Comparison of ENCODE assay signal across 8 cellular contexts in the genomic region with DNA sequence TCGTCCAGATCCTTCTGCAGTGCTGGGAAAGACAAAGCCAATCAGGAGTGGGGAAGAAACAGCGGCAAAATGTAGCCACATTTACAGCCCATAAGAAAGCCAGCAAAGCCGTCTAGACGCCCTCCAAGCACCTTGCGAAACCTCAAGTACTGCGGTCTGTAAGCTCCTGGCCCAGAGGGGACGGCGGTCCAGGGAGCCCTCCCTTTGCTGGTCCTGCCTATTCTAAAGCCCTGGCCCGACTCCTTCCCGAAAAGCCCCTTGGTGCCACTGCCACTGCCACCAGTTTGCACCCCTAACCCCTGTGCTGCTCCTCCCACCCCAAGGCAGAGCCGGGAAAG. TPM values are rescaled to one million over a fixed set of nuclear protein-coding genes. Genes with fewer than 3 reads are reported as not detected.
DNase-seq lines count a peak whose midpoint lies in the region; ATAC-seq, FAIRE-seq and TF ChIP-seq lines count a peak whose summit lies in the region.

No MANE protein-coding gene starts in this region.

- intact Hi-C loops in GM12878 (cut with micrococcal nuclease; ENCODE audit: unreplicated experiment) (no loop called here), vagina (cut with DNase I) (no loop called here)

- H3K36me3 ChIP-seq in GM12878 (ENCODE audit: control insufficient read depth in 2 of 2, insufficient read depth in 2 of 2, low read length in 1 of 2): peaks cover 0 to 16% of the 10 kb centered on the region in 2 experiments; a peak in 3 of 4 replicates
- peaks cover 0 to 27% of the 10 kb centered on the region in 2 donors for H3K36me3 ChIP-seq in vagina

- FAIRE-seq in GM12878 (lab: Jason Lieb, UNC) (no peak), GM12891 (lab: Jason Lieb, UNC) (no peak), GM12892 (lab: Jason Lieb, UNC) (no peak)

- H3K9me3 Mint-ChIP-seq in stimulated activated naive CD8-positive, alpha-beta T cell treated with anti-CD3 and anti-CD28 coated beads, Interleukin-15, Interleukin-2, amounts not matched to agents 100 ng/mL and 50 ng/mL, for 24 hours: no peaks in the 10 kb centered on the region
- no peaks in the 10 kb centered on the region for H3K9me3 Mint-ChIP-seq in memory B cell

- H3K27me3 ChIP-seq in GM12878 (replicated peaks in 1 of 2; ENCODE audit: control insufficient read depth in 2 of 2, insufficient read depth in 2 of 2, low read length in 1 of 2): no peaks in the 10 kb centered on the region
- H3K27me3 ChIP-seq in vagina: no peaks in the 10 kb centered on the region

- POLR2A ChIA-PET in GM12878 (lab: Charles Lee): interaction anchor here (1.5 kb wide), 1 partner anchor 19 kb away, joined by 4 read pairs; no protein-coding TSS in a partner anchor

- H3K27ac ChIP-seq in GM12878 (ENCODE audit: control insufficient read depth, insufficient read depth) (peak overlapping the region; percentile 50; the same call in 1 of the 2 replicates), vagina (peak overlapping the region; percentile 63)

- RAD21 ChIA-PET in GM12878 (lab: Charles Lee; ENCODE audit: unreplicated experiment): no interaction called here

- H3K4me3 Mint-ChIP-seq in stimulated activated naive CD8-positive, alpha-beta T cell treated with anti-CD3 and anti-CD28 coated beads, Interleukin-15, Interleukin-2, amounts not matched to agents 100 ng/mL and 50 ng/mL, for 24 hours: peak overlapping the region; percentile 88
- peak overlapping the region; percentile 90 for H3K4me3 Mint-ChIP-seq in memory B cell

- no peak for DNase-seq in stimulated activated naive CD8-positive, alpha-beta T cell treated with anti-CD3 and anti-CD28 coated beads, Interleukin-15, Interleukin-2, amounts not matched to agents 100 U/mL and 50 U/mL, for 24 hours
- DNase-seq in GM12878 (ENCODE audit: low read depth, low spot score): no peak
- no peak for DNase-seq in memory B cell (ENCODE audit: low spot score in 2 of 2)
- no peak for DNase-seq in vagina (ENCODE audit: extremely low spot score in 2 of 2)
- DNase-seq in GM12891 (ENCODE audit: insufficient read length, low spot score): no peak
- DNase-seq in HPDE6-E6E7 (ENCODE audit: extremely low spot score): no peak
- DNase-seq in GM12892 (ENCODE audit: insufficient read length): no peak

- no peak for TF ChIP-seq EP300 in GM12878 (IDR thresholded peaks at IDR 0.05; ENCODE audit: borderline replicate concordance in 1 of 2, control insufficient read depth in 1 of 2, low read depth in 2 of 2, low read length in 2 of 2)

- H4K20me1 ChIP-seq in GM12878 (ENCODE audit: control insufficient read depth, insufficient read depth): no peaks in the 10 kb centered on the region

- H3K9ac ChIP-seq in GM12878 (ENCODE audit: control insufficient read depth, insufficient read depth, low read length): peak overlapping the region; percentile 81

- peaks cover 39% of the 10 kb centered on the region for H3K36me3 Mint-ChIP-seq in stimulated activated naive CD8-positive, alpha-beta T cell treated with anti-CD3 and anti-CD28 coated beads, Interleukin-15, Interleukin-2, amounts not matched to agents 100 ng/mL and 50 ng/mL, for 24 hours (ENCODE audit: low read depth)
- H3K36me3 Mint-ChIP-seq in memory B cell: peaks cover 6% of the 10 kb centered on the region

- peaks cover 11% of the 10 kb centered on the region for H3K4me1 Mint-ChIP-seq in stimulated activated naive CD8-positive, alpha-beta T cell treated with anti-CD3 and anti-CD28 coated beads, Interleukin-15, Interleukin-2, amounts not matched to agents 100 ng/mL and 50 ng/mL, for 24 hours (ENCODE audit: low read depth)
- peaks cover 13% of the 10 kb centered on the region for H3K4me1 Mint-ChIP-seq in memory B cell

- H3K4me3 ChIP-seq in GM12878 (peak overlapping the region; percentile 70), vagina (peak overlapping the region; percentile 71 to 86)

- H3K27me3 Mint-ChIP-seq in stimulated activated naive CD8-positive, alpha-beta T cell treated with anti-CD3 and anti-CD28 coated beads, Interleukin-15, Interleukin-2, amounts not matched to agents 100 ng/mL and 50 ng/mL, for 24 hours: no peaks in the 10 kb centered on the region
- H3K27me3 Mint-ChIP-seq in memory B cell: no peaks in the 10 kb centered on the region

- peaks cover 19% of the 10 kb centered on the region for H3K79me2 ChIP-seq in GM12878 (ENCODE audit: control insufficient read depth, insufficient read depth, low read length)

- H3K9me3 ChIP-seq in GM12878 (replicated peaks; ENCODE audit: control insufficient read depth, insufficient read depth, low read length): no peaks in the 10 kb centered on the region
- H3K9me3 ChIP-seq in vagina: no peaks in the 10 kb centered on the region

- BruUV-seq in GM12878 (replicated peaks; lab: Mats Ljungman, UMichigan): no TSS peak

- peak overlapping the region; percentile 63 for H3K27ac Mint-ChIP-seq in stimulated activated naive CD8-positive, alpha-beta T cell treated with anti-CD3 and anti-CD28 coated beads, Interleukin-15, Interleukin-2, amounts not matched to agents 100 ng/mL and 50 ng/mL, for 24 hours
- no peak overlapping the region for H3K27ac Mint-ChIP-seq in memory B cell

- peak overlapping the region; percentile 41; the same call in 1 of the 2 replicates for H2AFZ ChIP-seq in GM12878 (ENCODE audit: control insufficient read depth, low read depth, low read length)

- TF ChIP-seq POLR2A in GM12878 (IDR thresholded peaks at IDR 0.05; ENCODE audit: low read depth, low read length) (no peak), vagina (IDR thresholded peaks at IDR 0.05) (no peak), GM12891 (IDR thresholded peaks at IDR 0.05; ENCODE audit: low read depth, low read length) (no peak), GM12892 (IDR thresholded peaks at IDR 0.05; ENCODE audit: low read depth, low read length) (no peak)

- CTCF ChIA-PET in GM12878 (lab: Yijun Ruan, JAX): no interaction called here

- TF ChIP-seq CTCF in GM12878 (IDR thresholded peaks at IDR 0.05 in 2 of 3, conservative IDR thresholded peaks at IDR 0.05 in 1 of 3; ENCODE audit: control insufficient read depth in 2 of 3, extremely low read depth in 1 of 3, insufficient read depth in 1 of 3, low read depth in 3 of 3, low read length in 3 of 3) (no peak), vagina (IDR thresholded peaks at IDR 0.05) (no peak)

- no peak for TF ChIP-seq RAD21 in GM12878 (IDR thresholded peaks at IDR 0.05; ENCODE audit: insufficient read depth, low read depth, low read length)

- peak overlapping the region; percentile 64 for H3K4me2 ChIP-seq in GM12878 (ENCODE audit: control insufficient read depth, insufficient read depth)

- SMC1A ChIA-PET in GM12878 (lab: Charles Lee; ENCODE audit: uncharacterized antibody, unreplicated experiment): no interaction called here

- WGBS in GM12878 (ENCODE audit: insufficient coverage, insufficient replicate concordance, low lambda C conversion rate, missing lambda C conversion rate): 68% methylated on average over 11 of the region's 11 CpGs

- ATAC-seq in stimulated activated naive CD8-positive, alpha-beta T cell treated with anti-CD3 and anti-CD28 coated beads, Interleukin-15, Interleukin-2, amounts not matched to agents 100 U/mL and 50 U/mL, for 24 hours: no peak
- ATAC-seq in GM12878: no peak
- ATAC-seq in memory B cell (ENCODE audit: low read depth): no peak

- H3K4me1 ChIP-seq in GM12878 (ENCODE audit: control insufficient read depth, insufficient read depth, low read length): peaks cover 6% of the 10 kb centered on the region
- H3K4me1 ChIP-seq in vagina: peaks cover 12% of the 10 kb centered on the region

- in situ Hi-C loops in GM12878 (cut with MboI): no loop called here

RNA-seq across cellular contexts. Expression of gene TOR1A, which starts 1.1 kb away (rescaled TPM):
- total RNA-seq in GM12878 (2013; cell fraction: nucleolus; rRNA removed): 43.7 and 49.9 TPM in 2 replicates
- 27.4 and 28.1 TPM in 2 replicates for total RNA-seq in GM12878 (2014; rRNA removed)
- 28.9 and 29.1 TPM in 2 replicates for total RNA-seq in GM12878 (2014; rRNA removed; fragmentation: Illumina TruSeq; extraction: Trizol)
- total RNA-seq in GM12878 (2021): 31.1 and 34.0 TPM in 2 replicates
- 22.8 TPM for polyA plus RNA-seq in GM12878 (2011; ENCODE audit: low read depth)
- 44.7 and 45.4 TPM in 2 replicates for polyA plus RNA-seq in GM12878 (2011; rRNA removed)
- polyA plus RNA-seq in GM12878 (2011; cell fraction: cytosol; rRNA removed): 43.5 and 44.8 TPM in 2 replicates
- polyA plus RNA-seq in GM12878 (2011; cell fraction: nucleus; rRNA removed): 22.0 and 25.2 TPM in 2 replicates
- 19.4 and 24.6 TPM in 2 replicates for polyA plus RNA-seq in GM12878 (2012)
- 37.4 and 43.1 TPM in 2 replicates for polyA plus RNA-seq in GM12878 (2014; fragmentation: Illumina TruSeq; extraction: Trizol)
- 1 to 10 TPM; 3.2 to 8.0 TPM for polyA plus RNA-seq in GM12878 (2014; fragmentation: Nextera tagmentation; extraction: Ambion mirVana)
- polyA plus RNA-seq in GM12878 (2014; rRNA removed): 43.3 and 45.3 TPM in 2 replicates
- 10 to 100 TPM; 60.7 to 60.8 TPM for polyA plus RNA-seq in GM12878 (2016; fragmentation: Nextera tagmentation; extraction: Ambion mirVana)
- polyA minus RNA-seq in GM12878 (2011; rRNA and poly(A)+ RNA removed): 32.3 and 34.5 TPM in 2 replicates
- 10.9 and 14.2 TPM in 2 replicates for polyA minus RNA-seq in GM12878 (2011; cell fraction: cytosol; rRNA and poly(A)+ RNA removed)
- polyA minus RNA-seq in GM12878 (2011; cell fraction: nucleus; rRNA and poly(A)+ RNA removed): 9.7 and 17.6 TPM in 2 replicates
- 30.0 TPM for total RNA-seq in vagina
- polyA plus RNA-seq in GM12891 (2012; ENCODE audit: low read depth, missing spikeins): 27.1 TPM
- polyA plus RNA-seq in GM12892 (2012; ENCODE audit: missing spikeins): 19.0 TPM

RNA-seq across cellular contexts. Expression of gene C9orf78, which starts 12.3 kb away (rescaled TPM):
- total RNA-seq in GM12878 (2013; cell fraction: nucleolus; rRNA removed): 14.4 and 17.1 TPM in 2 replicates
- 32.6 and 36.7 TPM in 2 replicates for total RNA-seq in GM12878 (2014; rRNA removed)
- 46.2 and 54.6 TPM in 2 replicates for total RNA-seq in GM12878 (2014; rRNA removed; fragmentation: Illumina TruSeq; extraction: Trizol)
- 18.9 and 23.0 TPM in 2 replicates for total RNA-seq in GM12878 (2021)
- 32.0 TPM for polyA plus RNA-seq in GM12878 (2011; ENCODE audit: low read depth)
- polyA plus RNA-seq in GM12878 (2011; rRNA removed): 41.8 and 60.7 TPM in 2 replicates
- 20.5 and 23.6 TPM in 2 replicates for polyA plus RNA-seq in GM12878 (2011; cell fraction: cytosol; rRNA removed)
- polyA plus RNA-seq in GM12878 (2011; cell fraction: nucleus; rRNA removed): 6.5 and 9.3 TPM in 2 replicates
- 24.9 and 32.2 TPM in 2 replicates for polyA plus RNA-seq in GM12878 (2012)
- 52.4 and 53.3 TPM in 2 replicates for polyA plus RNA-seq in GM12878 (2014; fragmentation: Illumina TruSeq; extraction: Trizol)
- 10 to 100 TPM; 28.6 to 60.9 TPM for polyA plus RNA-seq in GM12878 (2014; fragmentation: Nextera tagmentation; extraction: Ambion mirVana)
- 37.5 and 40.0 TPM in 2 replicates for polyA plus RNA-seq in GM12878 (2014; rRNA removed)
- 10 to 100 TPM; 56.9 to 59.0 TPM for polyA plus RNA-seq in GM12878 (2016; fragmentation: Nextera tagmentation; extraction: Ambion mirVana)
- 8.7 and 13.1 TPM in 2 replicates for polyA minus RNA-seq in GM12878 (2011; rRNA and poly(A)+ RNA removed)
- polyA minus RNA-seq in GM12878 (2011; cell fraction: cytosol; rRNA and poly(A)+ RNA removed): 7.4 and 14.0 TPM in 2 replicates
- 3.7 and 7.0 TPM in 2 replicates for polyA minus RNA-seq in GM12878 (2011; cell fraction: nucleus; rRNA and poly(A)+ RNA removed)
- total RNA-seq in vagina: 36.6 TPM
- polyA plus RNA-seq in GM12891 (2012; ENCODE audit: low read depth, missing spikeins): 27.4 TPM
- 37.1 TPM for polyA plus RNA-seq in GM12892 (2012; ENCODE audit: missing spikeins)

RNA-seq across cellular contexts. Expression of gene USP20, which starts 12.5 kb away (rescaled TPM):
- 11.7 and 12.6 TPM in 2 replicates for total RNA-seq in GM12878 (2013; cell fraction: nucleolus; rRNA removed)
- total RNA-seq in GM12878 (2014; rRNA removed) (10.7 and 14.4 TPM in 2 replicates), GM12878 (2014; rRNA removed; fragmentation: Illumina TruSeq; extraction: Trizol) (6.4 and 7.6 TPM in 2 replicates), GM12878 (2021) (23.0 and 23.3 TPM in 2 replicates), vagina (29.5 TPM)
- 6.4 TPM for polyA plus RNA-seq in GM12878 (2011; ENCODE audit: low read depth)
- polyA plus RNA-seq in GM12878 (2011; rRNA removed) (4.0 and 7.5 TPM in 2 replicates), GM12878 (2014; fragmentation: Illumina TruSeq; extraction: Trizol) (2.6 and 6.1 TPM in 2 replicates), GM12878 (2014; fragmentation: Nextera tagmentation; extraction: Ambion mirVana) (1 to 10 TPM in 1 of 2 experiments, under 1 TPM in 1; 0.66 to 1.1 TPM), GM12878 (2014; rRNA removed) (15.8 and 23.0 TPM in 2 replicates), GM12878 (2016; fragmentation: Nextera tagmentation; extraction: Ambion mirVana) (10 to 100 TPM; 22.3 to 22.9 TPM)
- polyA plus RNA-seq in GM12878 (2011; cell fraction: cytosol; rRNA removed): 8.6 and 11.8 TPM in 2 replicates
- 79.9 and 80.0 TPM in 2 replicates for polyA plus RNA-seq in GM12878 (2011; cell fraction: nucleus; rRNA removed)
- 11.7 and 12.5 TPM in 2 replicates for polyA plus RNA-seq in GM12878 (2012)
- polyA minus RNA-seq in GM12878 (2011; rRNA and poly(A)+ RNA removed): 6.4 and 11.9 TPM in 2 replicates
- polyA minus RNA-seq in GM12878 (2011; cell fraction: cytosol; rRNA and poly(A)+ RNA removed): 4.8 and 5.2 TPM in 2 replicates
- 10.2 and 16.4 TPM in 2 replicates for polyA minus RNA-seq in GM12878 (2011; cell fraction: nucleus; rRNA and poly(A)+ RNA removed)
- 13.4 TPM for polyA plus RNA-seq in GM12891 (2012; ENCODE audit: low read depth, missing spikeins)
- polyA plus RNA-seq in GM12892 (2012; ENCODE audit: missing spikeins): 9.1 TPM

RNA-seq across cellular contexts. Expression of gene TOR1B, which starts 19.8 kb away (rescaled TPM):
- total RNA-seq in GM12878 (2013; cell fraction: nucleolus; rRNA removed): 35.2 and 38.1 TPM in 2 replicates
- total RNA-seq in GM12878 (2014; rRNA removed) (10.7 and 12.3 TPM in 2 replicates), GM12878 (2014; rRNA removed; fragmentation: Illumina TruSeq; extraction: Trizol) (9.3 and 10.3 TPM in 2 replicates), GM12878 (2021) (11.3 and 11.6 TPM in 2 replicates), vagina (14.5 TPM)
- 4.9 TPM for polyA plus RNA-seq in GM12878 (2011; ENCODE audit: low read depth)
- polyA plus RNA-seq in GM12878 (2011; rRNA removed) (17.5 and 18.8 TPM in 2 replicates), GM12878 (2014; fragmentation: Illumina TruSeq; extraction: Trizol) (8.8 and 10.6 TPM in 2 replicates), GM12878 (2014; fragmentation: Nextera tagmentation; extraction: Ambion mirVana) (1 to 10 TPM; 1.8 to 2.4 TPM), GM12878 (2014; rRNA removed) (10.6 and 11.7 TPM in 2 replicates), GM12878 (2016; fragmentation: Nextera tagmentation; extraction: Ambion mirVana) (1 to 10 TPM; 6.3 to 7.3 TPM)
- 16.7 and 17.6 TPM in 2 replicates for polyA plus RNA-seq in GM12878 (2011; cell fraction: cytosol; rRNA removed)
- 13.3 and 14.5 TPM in 2 replicates for polyA plus RNA-seq in GM12878 (2011; cell fraction: nucleus; rRNA removed)
- polyA plus RNA-seq in GM12878 (2012): 8.5 and 11.1 TPM in 2 replicates
- 10.7 and 16.0 TPM in 2 replicates for polyA minus RNA-seq in GM12878 (2011; rRNA and poly(A)+ RNA removed)
- polyA minus RNA-seq in GM12878 (2011; cell fraction: cytosol; rRNA and poly(A)+ RNA removed): 4.7 and 5.3 TPM in 2 replicates
- 6.2 and 9.9 TPM in 2 replicates for polyA minus RNA-seq in GM12878 (2011; cell fraction: nucleus; rRNA and poly(A)+ RNA removed)
- 8.2 TPM for polyA plus RNA-seq in GM12891 (2012; ENCODE audit: low read depth, missing spikeins)
- 9.5 TPM for polyA plus RNA-seq in GM12892 (2012; ENCODE audit: missing spikeins)
